In the genomic region with DNA sequence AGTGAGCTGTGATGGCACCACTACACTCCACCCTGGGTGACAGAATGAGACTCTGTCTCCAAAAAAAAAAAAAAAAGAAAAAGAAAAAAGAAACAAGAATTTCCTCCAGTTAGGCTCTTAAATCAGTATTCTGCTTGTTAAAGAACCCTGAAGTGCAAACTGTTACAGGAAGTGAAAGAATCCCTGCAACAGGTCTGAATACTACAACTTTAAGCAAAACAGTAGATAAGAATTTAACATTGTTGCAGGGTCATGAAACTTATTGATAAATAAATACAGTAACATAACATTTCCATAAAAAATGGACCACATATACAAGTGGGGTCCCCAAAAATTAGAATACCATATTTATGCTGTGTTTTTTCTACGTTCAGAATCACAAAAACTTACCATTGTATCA, we compare ENCODE assay signal across 1 cellular context.
TF ChIP-seq lines count a peak whose summit lies in the region.

No MANE protein-coding gene starts in this region.

TF ChIP-seq in GM12878, 131 proteins besides CTCF, POLR2A, EP300 and RAD21:
- TF ChIP-seq, protein P1, sequence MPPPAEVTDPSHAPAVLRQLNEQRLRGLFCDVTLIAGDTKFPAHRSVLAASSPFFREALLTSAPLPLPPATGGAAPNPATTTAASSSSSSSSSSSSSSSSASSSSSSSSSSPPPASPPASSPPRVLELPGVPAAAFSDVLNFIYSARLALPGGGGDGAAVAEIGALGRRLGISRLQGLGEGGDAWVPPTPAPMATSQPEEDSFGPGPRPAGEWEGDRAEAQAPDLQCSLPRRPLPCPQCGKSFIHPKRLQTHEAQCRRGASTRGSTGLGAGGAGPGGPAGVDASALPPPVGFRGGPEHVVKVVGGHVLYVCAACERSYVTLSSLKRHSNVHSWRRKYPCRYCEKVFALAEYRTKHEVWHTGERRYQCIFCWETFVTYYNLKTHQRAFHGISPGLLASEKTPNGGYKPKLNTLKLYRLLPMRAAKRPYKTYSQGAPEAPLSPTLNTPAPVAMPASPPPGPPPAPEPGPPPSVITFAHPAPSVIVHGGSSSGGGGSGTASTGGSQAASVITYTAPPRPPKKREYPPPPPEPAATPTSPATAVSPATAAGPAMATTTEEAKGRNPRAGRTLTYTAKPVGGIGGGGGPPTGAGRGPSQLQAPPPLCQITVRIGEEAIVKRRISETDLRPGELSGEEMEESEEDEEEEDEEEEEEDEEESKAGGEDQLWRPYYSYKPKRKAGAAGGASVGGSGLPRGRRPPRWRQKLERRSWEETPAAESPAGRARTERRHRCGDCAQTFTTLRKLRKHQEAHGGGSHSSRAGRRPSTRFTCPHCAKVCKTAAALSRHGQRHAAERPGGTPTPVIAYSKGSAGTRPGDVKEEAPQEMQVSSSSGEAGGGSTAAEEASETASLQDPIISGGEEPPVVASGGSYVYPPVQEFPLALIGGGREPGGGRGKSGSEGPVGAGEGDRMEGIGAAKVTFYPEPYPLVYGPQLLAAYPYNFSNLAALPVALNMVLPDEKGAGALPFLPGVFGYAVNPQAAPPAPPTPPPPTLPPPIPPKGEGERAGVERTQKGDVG (CRISPR knock-in tag; IDR thresholded peaks at IDR 0.05), result no peak
- TF ChIP-seq, protein P2, sequence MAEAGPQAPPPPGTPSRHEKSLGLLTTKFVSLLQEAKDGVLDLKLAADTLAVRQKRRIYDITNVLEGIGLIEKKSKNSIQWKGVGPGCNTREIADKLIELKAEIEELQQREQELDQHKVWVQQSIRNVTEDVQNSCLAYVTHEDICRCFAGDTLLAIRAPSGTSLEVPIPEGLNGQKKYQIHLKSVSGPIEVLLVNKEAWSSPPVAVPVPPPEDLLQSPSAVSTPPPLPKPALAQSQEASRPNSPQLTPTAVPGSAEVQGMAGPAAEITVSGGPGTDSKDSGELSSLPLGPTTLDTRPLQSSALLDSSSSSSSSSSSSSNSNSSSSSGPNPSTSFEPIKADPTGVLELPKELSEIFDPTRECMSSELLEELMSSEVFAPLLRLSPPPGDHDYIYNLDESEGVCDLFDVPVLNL (IDR thresholded peaks at IDR 0.05; ENCODE audit: low read depth, low read length), result no peak
- TF ChIP-seq ZBTB40 (IDR thresholded peaks at IDR 0.05; ENCODE audit: borderline replicate concordance), result peak; percentile 59; the same call in 1 of the 2 replicates
- TF ChIP-seq JUNB (IDR thresholded peaks at IDR 0.05), result no peak
- TF ChIP-seq CBFB (IDR thresholded peaks at IDR 0.05; ENCODE audit: low read depth), result no peak
- TF ChIP-seq TCF3 (IDR thresholded peaks at IDR 0.05; ENCODE audit: borderline replicate concordance, insufficient read depth, low read depth, low read length), result no peak
- no peak for TF ChIP-seq POU2F2 (IDR thresholded peaks at IDR 0.05; ENCODE audit: borderline replicate concordance, low read depth, low read length)
- no peak for TF ChIP-seq STAT3 (IDR thresholded peaks at IDR 0.05; ENCODE audit: low read depth, low read length)
- no peak for TF ChIP-seq ETV6 (conservative IDR thresholded peaks at IDR 0.05 in 1 of 2, IDR thresholded peaks at IDR 0.05 in 1 of 2; ENCODE audit: borderline replicate concordance in 1 of 2, low read depth in 1 of 2)
